In genomic region chr6:41707565-41708200, GRCh38 we compare ENCODE assay signal across 8 cellular contexts. TPM values are rescaled to one million over a fixed set of nuclear protein-coding genes. Genes with fewer than 3 reads are reported as not detected.
DNase-seq lines count a peak whose midpoint lies in the region; ATAC-seq and TF ChIP-seq lines count a peak whose summit lies in the region.

No MANE protein-coding gene starts in this region.

- no peaks in the 10 kb centered on the region for H3K27me3 ChIP-seq in DOHH2 (ENCODE audit: control insufficient read depth, low read length)
- no peaks in the 10 kb centered on the region for H3K27me3 ChIP-seq in SU-DHL-6 (ENCODE audit: low read length)
- no peaks in the 10 kb centered on the region for H3K27me3 ChIP-seq in breast epithelium

- DNase-seq in breast epithelium (ENCODE audit: low spot score in 2 of 2) = peak in 1 of 2 donors; percentile 46
- no peak for DNase-seq in natural killer cell treated with Interleukin-12 subunit alpha and Interleukin-12 subunit beta and Interleukin-15 and Interleukin-18, amount 100 ng/mL, for 72 hours (ENCODE audit: low spot score)
- no peak for DNase-seq in NCI-H1694 (lab: John Stamatoyannopoulos, UW)
- DNase-seq in SK-N-DZ (ENCODE audit: low spot score) = no peak

- H3K4me3 ChIP-seq in DOHH2 (ENCODE audit: low read length) = peak overlapping the region; percentile 74
- H3K4me3 ChIP-seq in SU-DHL-6 (ENCODE audit: insufficient read depth, low read length, poor library complexity, severe bottlenecking) = no peak overlapping the region
- H3K4me3 ChIP-seq in breast epithelium = no peak overlapping the region

- H2AFZ ChIP-seq in SU-DHL-6 (ENCODE audit: low read depth, low read length, severe bottlenecking) = no peak overlapping the region

- intact Hi-C loops in breast epithelium (cut with DNase I; ENCODE audit: low total_unique reads) = no loop called here

- no peaks in the 10 kb centered on the region for H3K27me3 Mint-ChIP-seq in natural killer cell treated with Interleukin-12 subunit alpha and Interleukin-12 subunit beta and Interleukin-15 and Interleukin-18, amount 100 ng/mL, for 72 hours

- peaks cover 59% of the 10 kb centered on the region for H3K79me2 ChIP-seq in DOHH2 (ENCODE audit: control insufficient read depth, low read length)
- H3K79me2 ChIP-seq in SU-DHL-6 (ENCODE audit: insufficient read depth, low read length) = peaks cover 52% of the 10 kb centered on the region

- peaks cover 55% of the 10 kb centered on the region in 2 donors for H3K4me1 Mint-ChIP-seq in natural killer cell treated with Interleukin-12 subunit alpha and Interleukin-12 subunit beta and Interleukin-15 and Interleukin-18, amount 100 ng/mL, for 72 hours (ENCODE audit: low read depth in 2 of 2)

- peaks cover 30% of the 10 kb centered on the region for H3K36me3 ChIP-seq in DOHH2 (ENCODE audit: control insufficient read depth, low read length)
- no peaks in the 10 kb centered on the region for H3K36me3 ChIP-seq in SU-DHL-6 (ENCODE audit: low read length)
- H3K36me3 ChIP-seq in breast epithelium = no peaks in the 10 kb centered on the region

- peak overlapping the region; percentile 82 for H3K4me3 Mint-ChIP-seq in natural killer cell treated with Interleukin-12 subunit alpha and Interleukin-12 subunit beta and Interleukin-15 and Interleukin-18, amount 100 ng/mL, for 72 hours

- no peaks in the 10 kb centered on the region for H3K9me3 Mint-ChIP-seq in natural killer cell treated with Interleukin-12 subunit alpha and Interleukin-12 subunit beta and Interleukin-15 and Interleukin-18, amount 100 ng/mL, for 72 hours

- H3F3A ChIP-seq in DOHH2 (ENCODE audit: control insufficient read depth, insufficient read depth) (peaks cover 14% of the 10 kb centered on the region), SU-DHL-6 (ENCODE audit: insufficient read depth) (peaks cover 65% of the 10 kb centered on the region)

- no peak for TF ChIP-seq POLR2A in breast epithelium (IDR thresholded peaks at IDR 0.05)

- TF ChIP-seq CTCF in DOHH2 (IDR thresholded peaks at IDR 0.05; ENCODE audit: low read depth, low read length, poor library complexity, severe bottlenecking) (no peak), SU-DHL-6 (IDR thresholded peaks at IDR 0.05; ENCODE audit: insufficient read depth, low read length, poor library complexity, severe bottlenecking) (no peak), breast epithelium (IDR thresholded peaks at IDR 0.05) (no peak)

- H3K9me2 ChIP-seq in DOHH2 (replicated peaks; ENCODE audit: control insufficient read depth, low read length) (no peaks in the 10 kb centered on the region), SU-DHL-6 (replicated peaks; ENCODE audit: insufficient read depth, low read length) (no peaks in the 10 kb centered on the region)

- H3K4me1 ChIP-seq in DOHH2 (ENCODE audit: control insufficient read depth, low read length) = peaks cover 67% of the 10 kb centered on the region
- peaks cover 27 to 32% of the 10 kb centered on the region in 2 donors for H3K4me1 ChIP-seq in breast epithelium

- H4K20me1 ChIP-seq in DOHH2 (ENCODE audit: control insufficient read depth, insufficient read depth, low read depth, low read length) (no peaks in the 10 kb centered on the region), SU-DHL-6 (ENCODE audit: low read depth, low read length) (no peaks in the 10 kb centered on the region)

- peak overlapping the region; percentile 95 for H3K27ac Mint-ChIP-seq in natural killer cell treated with Interleukin-12 subunit alpha and Interleukin-12 subunit beta and Interleukin-15 and Interleukin-18, amount 100 ng/mL, for 72 hours

- H3K4me2 ChIP-seq in DOHH2 (ENCODE audit: low read length) = peak overlapping the region; percentile 100
- H3K4me2 ChIP-seq in SU-DHL-6 (ENCODE audit: low read depth, low read length, poor library complexity, severe bottlenecking) = peak overlapping the region; percentile 79

- H3K9me3 ChIP-seq in DOHH2 (ENCODE audit: control insufficient read depth, insufficient read depth, low read length) = no peaks in the 10 kb centered on the region
- no peaks in the 10 kb centered on the region for H3K9me3 ChIP-seq in SU-DHL-6 (ENCODE audit: insufficient read depth, low read length)
- H3K9me3 ChIP-seq in breast epithelium = no peaks in the 10 kb centered on the region

- ATAC-seq in natural killer cell treated with Interleukin-12 subunit alpha and Interleukin-12 subunit beta and Interleukin-15 and Interleukin-18, amount 100 ng/mL, for 72 hours = peak; percentile 41 to 57
- ATAC-seq in HG03571 (IDR thresholded peaks at IDR 0.05; ENCODE audit: unreplicated experiment) (no peak), GM18868 (IDR thresholded peaks at IDR 0.05; ENCODE audit: unreplicated experiment) (no peak)

- H3K27ac ChIP-seq in DOHH2 (ENCODE audit: low read depth, low read length) (peak overlapping the region; percentile 97), SU-DHL-6 (ENCODE audit: low read depth, low read length) (peak overlapping the region; percentile 93), breast epithelium (peak overlapping the region; percentile 84 to 88)

- peak overlapping the region; percentile 69 for H3K9ac ChIP-seq in SU-DHL-6 (ENCODE audit: low read length)

- no peaks in the 10 kb centered on the region for H3K36me3 Mint-ChIP-seq in natural killer cell treated with Interleukin-12 subunit alpha and Interleukin-12 subunit beta and Interleukin-15 and Interleukin-18, amount 100 ng/mL, for 72 hours

RNA-seq across cellular contexts. Expression of gene TFEB, which starts 27.7 kb away (rescaled TPM):
- 10 to 100 TPM; 15.7 to 20.6 (median 18.4) TPM for total RNA-seq in breast epithelium
- total RNA-seq in natural killer cell treated with Interleukin-12 subunit alpha and Interleukin-12 subunit beta and Interleukin-15 and Interleukin-18, amount 100 ng/mL, for 72 hours = 10 to 100 TPM; 36.0 to 40.1 TPM
- polyA plus RNA-seq in SK-N-DZ (2014; cell fraction: cytosol; rRNA removed) = 3.0 and 3.2 TPM in 2 replicates
- polyA plus RNA-seq in SK-N-DZ (2014; cell fraction: nucleus; rRNA removed) = 2.7 and 2.8 TPM in 2 replicates

RNA-seq across cellular contexts. Expression of gene PGC, which starts 39.5 kb away (rescaled TPM):
- total RNA-seq in breast epithelium = 1 to 10 TPM in 1 of 3 donors, not detected in 2; 3.2 TPM
- not detected for total RNA-seq in natural killer cell treated with Interleukin-12 subunit alpha and Interleukin-12 subunit beta and Interleukin-15 and Interleukin-18, amount 100 ng/mL, for 72 hours
- not detected in 2 replicates for polyA plus RNA-seq in SK-N-DZ (2014; cell fraction: cytosol; rRNA removed)
- polyA plus RNA-seq in SK-N-DZ (2014; cell fraction: nucleus; rRNA removed) = not detected in 2 replicates

Comparison
In these comparisons a context has a peak if more than half of its experiments do, and no peak if none do; other contexts are left out.
1. ATAC-seq: peak in natural killer cell treated with Interleukin-12 subunit alpha and Interleukin-12 subunit beta and Interleukin-15 and Interleukin-18, amount 100 ng/mL, for 72 hours (2 of 2); none in HG03571 (single experiment) and GM18868 (single experiment).
2. Peak in every context shown above with its lines, with median percentiles within 50 percentile points of each other: H3K27ac ChIP-seq.